22 cellular contexts compared by ENCODE assay signal in genomic region chr2:19859565-19859964, GRCh38.
"Had no signal": no experiment of that assay in that cellular context is flagged by ENCODE, and none has a peak within 500 bp of the region (broad histone marks: within the 10 kb centered on the region; RNA-seq: fewer than 3 reads in every experiment).

No MANE protein-coding gene starts in this region.

- H3K36me3 ChIP-seq: gastroesophageal sphincter, neutrophil, pancreas, suprapubic skin had no signal

- H3K27ac ChIP-seq: body of pancreas, neutrophil, pancreas, suprapubic skin had no signal

- H3K9me3 ChIP-seq: body of pancreas, gastroesophageal sphincter, neutrophil, pancreas, suprapubic skin had no signal

- H3K4me3 ChIP-seq: body of pancreas, gastroesophageal sphincter, pancreas, suprapubic skin had no signal

- DNase-seq: activated B cell treated with CpG ODN at 0.5 μM for 24 hours; activated CD4-positive, alpha-beta T cell treated with anti-CD3 and anti-CD28 coated beads for 36 hours; activated CD4-positive, alpha-beta T cell treated with anti-CD3 and anti-CD28 coated beads, Interleukin-2, amount 50 U/mL, for 48 hours; activated effector memory CD4-positive, alpha-beta T cell treated with Interleukin-2 at 50 U/mL for 16 hours; activated naive CD4-positive, alpha-beta T cell treated with anti-CD3 and anti-CD28 coated beads, Interleukin-2, amount 10 ng/mL, durations not matched to agents 7 days and 5 days; activated T-cell treated with anti-CD3 and anti-CD28 coated beads, Interleukin-2, amount 50 U/mL, for 48 hours; body of pancreas; dermis blood vessel endothelial cell; effector CD8-positive, alpha-beta T cell; pancreas; right cardiac atrium; stimulated activated CD4-positive, alpha-beta T cell treated with anti-CD3 and anti-CD28 coated beads, Interleukin-2, amount 100 ng/mL, for 24 hours; stimulated activated naive CD8-positive, alpha-beta T cell treated with anti-CD3 and anti-CD28 coated beads, Interleukin-15, amount 100 ng/mL, for 72 hours; T1000; trophoblast cell had no signal

- H3K4me3 Mint-ChIP-seq: activated B cell treated with CpG ODN at 0.5 μM for 24 hours; activated CD4-positive, alpha-beta T cell treated with anti-CD3 and anti-CD28 coated beads for 36 hours; activated naive CD4-positive, alpha-beta T cell treated with anti-CD3 and anti-CD28 coated beads, Interleukin-2, amount 10 ng/mL, durations not matched to agents 7 days and 5 days; memory B cell; natural killer cell treated with Interleukin-12 subunit alpha and Interleukin-12 subunit beta and Interleukin-15 and Interleukin-18, amount 100 ng/mL, for 72 hours; stimulated activated effector memory CD8-positive, alpha-beta T cell treated with anti-CD3 and anti-CD28 coated beads, Interleukin-12 subunit alpha, Interleukin-12 subunit beta, amount 100 ng/mL, for 72 hours; stimulated activated naive CD8-positive, alpha-beta T cell treated with anti-CD3 and anti-CD28 coated beads, Interleukin-15, amount 100 ng/mL, for 72 hours; T-helper 1 cell treated with Interleukin-12 subunit alpha and Interleukin-12 subunit beta and Interleukin-4 antibody, amounts not matched to agents 30 μg/mL and 1 μg/mL, for 36 hours had no signal

- H3K27ac Mint-ChIP-seq: activated B cell treated with CpG ODN at 0.5 μM for 24 hours; activated CD4-positive, alpha-beta T cell treated with anti-CD3 and anti-CD28 coated beads for 36 hours; activated naive CD4-positive, alpha-beta T cell treated with anti-CD3 and anti-CD28 coated beads, Interleukin-2, amount 10 ng/mL, durations not matched to agents 7 days and 5 days; memory B cell; natural killer cell treated with Interleukin-12 subunit alpha and Interleukin-12 subunit beta and Interleukin-15 and Interleukin-18, amount 100 ng/mL, for 72 hours; stimulated activated effector memory CD8-positive, alpha-beta T cell treated with anti-CD3 and anti-CD28 coated beads, Interleukin-12 subunit alpha, Interleukin-12 subunit beta, amount 100 ng/mL, for 72 hours; stimulated activated naive CD8-positive, alpha-beta T cell treated with anti-CD3 and anti-CD28 coated beads, Interleukin-15, amount 100 ng/mL, for 72 hours; T-helper 1 cell treated with Interleukin-12 subunit alpha and Interleukin-12 subunit beta and Interleukin-4 antibody, amounts not matched to agents 30 μg/mL and 1 μg/mL, for 36 hours had no signal

- H3K36me3 Mint-ChIP-seq: activated naive CD4-positive, alpha-beta T cell treated with anti-CD3 and anti-CD28 coated beads, Interleukin-2, amount 10 ng/mL, durations not matched to agents 7 days and 5 days; memory B cell; natural killer cell treated with Interleukin-12 subunit alpha and Interleukin-12 subunit beta and Interleukin-15 and Interleukin-18, amount 100 ng/mL, for 72 hours; stimulated activated effector memory CD8-positive, alpha-beta T cell treated with anti-CD3 and anti-CD28 coated beads, Interleukin-12 subunit alpha, Interleukin-12 subunit beta, amount 100 ng/mL, for 72 hours had no signal

- H3K4me1 Mint-ChIP-seq: activated B cell treated with CpG ODN at 0.5 μM for 24 hours; activated naive CD4-positive, alpha-beta T cell treated with anti-CD3 and anti-CD28 coated beads, Interleukin-2, amount 10 ng/mL, durations not matched to agents 7 days and 5 days; memory B cell; stimulated activated effector memory CD8-positive, alpha-beta T cell treated with anti-CD3 and anti-CD28 coated beads, Interleukin-12 subunit alpha, Interleukin-12 subunit beta, amount 100 ng/mL, for 72 hours had no signal

- ATAC-seq: activated CD4-positive, alpha-beta T cell treated with anti-CD3 and anti-CD28 coated beads for 36 hours; body of pancreas; gastroesophageal sphincter; natural killer cell treated with Interleukin-12 subunit alpha and Interleukin-12 subunit beta and Interleukin-15 and Interleukin-18, amount 100 ng/mL, for 72 hours; pancreas; right cardiac atrium; stimulated activated effector memory CD8-positive, alpha-beta T cell treated with anti-CD3 and anti-CD28 coated beads, Interleukin-12 subunit alpha, Interleukin-12 subunit beta, amount 100 ng/mL, for 72 hours; stimulated activated naive CD8-positive, alpha-beta T cell treated with anti-CD3 and anti-CD28 coated beads, Interleukin-15, amount 100 ng/mL, for 72 hours had no signal

- H3K27me3 ChIP-seq: body of pancreas, gastroesophageal sphincter, pancreas, suprapubic skin had no signal

- H3K9me3 Mint-ChIP-seq: activated B cell treated with CpG ODN at 0.5 μM for 24 hours; activated naive CD4-positive, alpha-beta T cell treated with anti-CD3 and anti-CD28 coated beads, Interleukin-2, amount 10 ng/mL, durations not matched to agents 7 days and 5 days; memory B cell; natural killer cell treated with Interleukin-12 subunit alpha and Interleukin-12 subunit beta and Interleukin-15 and Interleukin-18, amount 100 ng/mL, for 72 hours; stimulated activated effector memory CD8-positive, alpha-beta T cell treated with anti-CD3 and anti-CD28 coated beads, Interleukin-12 subunit alpha, Interleukin-12 subunit beta, amount 100 ng/mL, for 72 hours; stimulated activated naive CD8-positive, alpha-beta T cell treated with anti-CD3 and anti-CD28 coated beads, Interleukin-15, amount 100 ng/mL, for 72 hours; T-helper 1 cell treated with Interleukin-12 subunit alpha and Interleukin-12 subunit beta and Interleukin-4 antibody, amounts not matched to agents 30 μg/mL and 1 μg/mL, for 36 hours had no signal
